ENCODE assay signal across 13 cellular contexts in the genomic region with DNA sequence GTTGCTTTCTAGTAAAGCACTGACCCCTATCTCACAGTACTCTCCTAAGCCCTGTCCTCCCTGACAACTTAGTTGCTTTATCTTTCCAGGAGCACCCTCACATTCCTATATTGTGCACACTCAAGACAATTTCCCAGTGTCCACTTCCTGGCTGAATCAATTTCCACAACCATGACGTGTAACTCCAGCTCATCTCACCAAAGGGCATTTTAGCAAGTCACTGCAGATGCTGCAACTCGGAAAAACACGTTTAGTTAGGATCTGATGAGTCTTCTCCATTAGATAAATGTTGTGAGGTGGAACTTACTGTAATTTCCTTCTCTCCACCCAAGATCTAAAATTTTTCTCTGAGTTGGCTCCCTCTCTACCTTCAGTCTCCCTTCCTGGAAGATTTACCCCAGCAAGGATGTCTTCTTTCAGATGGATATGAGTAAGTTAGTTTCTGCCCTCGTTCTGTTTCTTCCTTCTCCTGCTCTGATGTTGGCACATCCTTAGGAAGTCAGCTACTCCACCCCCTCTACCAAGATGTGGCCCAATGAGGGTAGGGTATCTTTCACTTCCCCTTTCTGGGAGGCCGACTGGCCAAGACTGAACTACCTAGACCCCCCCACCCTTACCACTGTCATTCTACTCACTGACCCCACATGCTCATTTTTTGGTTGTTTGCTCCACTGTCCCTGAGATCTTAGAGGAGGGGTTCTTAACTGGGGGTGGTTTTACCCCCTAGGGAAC. TPM values are rescaled to one million over a fixed set of nuclear protein-coding genes. Genes with fewer than 3 reads are reported as not detected.
DNase-seq lines count a peak whose midpoint lies in the region; FAIRE-seq and TF ChIP-seq lines count a peak whose summit lies in the region.
"Had no signal": no experiment of that assay in that cellular context is flagged by ENCODE, and none has a peak within 500 bp of the region (broad histone marks: within the 10 kb centered on the region; RNA-seq: fewer than 3 reads in every experiment).

No MANE protein-coding gene starts in this region.

- no peak overlapping the region for H3K4me2 ChIP-seq in astrocyte (ENCODE audit: low read length)

- TF ChIP-seq CTCF in astrocyte (IDR thresholded peaks at IDR 0.05; ENCODE audit: insufficient read depth, low read depth, low read length) (no peak), neutrophil (IDR thresholded peaks at IDR 0.05) (no peak)

- no peak for FAIRE-seq in GM12891 (lab: Jason Lieb, UNC)
- peak; percentile 58 for FAIRE-seq in astrocyte (lab: Jason Lieb, UNC)

- H3K36me3 ChIP-seq in astrocyte (ENCODE audit: insufficient read depth, low read length) (no peaks in the 10 kb centered on the region), neutrophil (no peaks in the 10 kb centered on the region)
- H3K36me3 ChIP-seq: adrenal gland, SJCRH30 had no signal

- H3K4me1 Mint-ChIP-seq in astrocyte (ENCODE audit: low read depth, unreplicated experiment): no peaks in the 10 kb centered on the region

- H3K79me2 ChIP-seq in astrocyte (ENCODE audit: insufficient read depth, low read length): no peaks in the 10 kb centered on the region

- no peaks in the 10 kb centered on the region for H3K9me3 Mint-ChIP-seq in astrocyte (ENCODE audit: unreplicated experiment)
- H3K9me3 Mint-ChIP-seq: natural killer cell treated with Interleukin-12 subunit alpha and Interleukin-12 subunit beta and Interleukin-15 and Interleukin-18, amount 100 ng/mL, for 72 hours had no signal

- DNase-seq in GM12891 (ENCODE audit: insufficient read length, low spot score): no peak
- DNase-seq in NCI-H460 (ENCODE audit: extremely low read depth, low read depth): peak; percentile 20
- no peak for DNase-seq in astrocyte (ENCODE audit: low read depth)
- no peak for DNase-seq in iPS-NIHi7 (ENCODE audit: extremely low spot score)
- no peak for DNase-seq in NCI-H226
- DNase-seq in iPS-NIHi11 (ENCODE audit: low spot score): no peak
- DNase-seq: HCEC 1CT; NCI-H1436 treated with DMSO at 0.1 percent for 48 hours; SJCRH30; stimulated activated naive CD4-positive, alpha-beta T cell had no signal

- H2AFZ ChIP-seq in astrocyte (ENCODE audit: low read depth, low read length): no peak overlapping the region

- no peaks in the 10 kb centered on the region for H3K36me3 Mint-ChIP-seq in astrocyte (ENCODE audit: low read depth, unreplicated experiment)
- H3K36me3 Mint-ChIP-seq: natural killer cell treated with Interleukin-12 subunit alpha and Interleukin-12 subunit beta and Interleukin-15 and Interleukin-18, amount 100 ng/mL, for 72 hours had no signal

- H3K4me3 ChIP-seq in astrocyte (ENCODE audit: insufficient read depth, low read depth, low read length): no peak overlapping the region
- H3K4me3 ChIP-seq in neutrophil (ENCODE audit: low read depth in 1 of 2, low read length in 1 of 2): peak overlapping the region in 1 of 2 experiments; percentile 14
- H3K4me3 ChIP-seq: adrenal gland, SJCRH30 had no signal

- no peak overlapping the region for H3K9ac ChIP-seq in astrocyte (ENCODE audit: low read length)

- no peak overlapping the region for H3K27ac Mint-ChIP-seq in astrocyte (ENCODE audit: unreplicated experiment)
- H3K27ac Mint-ChIP-seq: natural killer cell treated with Interleukin-12 subunit alpha and Interleukin-12 subunit beta and Interleukin-15 and Interleukin-18, amount 100 ng/mL, for 72 hours had no signal

- peaks cover 3% of the 10 kb centered on the region for H3K27me3 Mint-ChIP-seq in astrocyte (ENCODE audit: low read depth, unreplicated experiment)
- H3K27me3 Mint-ChIP-seq: natural killer cell treated with Interleukin-12 subunit alpha and Interleukin-12 subunit beta and Interleukin-15 and Interleukin-18, amount 100 ng/mL, for 72 hours had no signal

- no peaks in the 10 kb centered on the region for H3K4me1 ChIP-seq in astrocyte (ENCODE audit: insufficient read depth, low read length)
- H3K4me1 ChIP-seq in neutrophil (ENCODE audit: control insufficient read depth in 1 of 2, insufficient read depth in 1 of 2, low read depth in 1 of 2, low read length in 1 of 2): peaks cover 18 to 24% of the 10 kb centered on the region in 2 experiments
- H3K4me1 ChIP-seq: adrenal gland, SJCRH30 had no signal

- no peak for TF ChIP-seq POLR2A in GM12891 (IDR thresholded peaks at IDR 0.05; ENCODE audit: low read depth, low read length)

- H3K27me3 ChIP-seq in astrocyte (ENCODE audit: insufficient read depth, low read length) (no peaks in the 10 kb centered on the region), neutrophil (no peaks in the 10 kb centered on the region)
- H3K27me3 ChIP-seq: adrenal gland, SJCRH30 had no signal

- no peaks in the 10 kb centered on the region for H4K20me1 ChIP-seq in astrocyte (ENCODE audit: insufficient read depth, low read length)

- H3K4me3 Mint-ChIP-seq in astrocyte (ENCODE audit: unreplicated experiment): no peak overlapping the region
- H3K4me3 Mint-ChIP-seq: natural killer cell treated with Interleukin-12 subunit alpha and Interleukin-12 subunit beta and Interleukin-15 and Interleukin-18, amount 100 ng/mL, for 72 hours had no signal

- no peak overlapping the region for H3K27ac ChIP-seq in astrocyte (ENCODE audit: low read depth, low read length)
- peak overlapping the region; percentile 75 for H3K27ac ChIP-seq in neutrophil
- H3K27ac ChIP-seq: adrenal gland, SJCRH30 had no signal

- no peaks in the 10 kb centered on the region for H3K9me3 ChIP-seq in astrocyte (ENCODE audit: insufficient read depth, low read depth, low read length)
- no peaks in the 10 kb centered on the region for H3K9me3 ChIP-seq in neutrophil
- H3K9me3 ChIP-seq: adrenal gland, SJCRH30 had no signal

TF ChIP-seq in GM12891, 5 proteins besides CTCF, POLR2A, EP300 and RAD21:
- no peak for TF ChIP-seq POU2F2 (IDR thresholded peaks at IDR 0.05; ENCODE audit: low read depth, low read length)
- TF ChIP-seq TAF1 (IDR thresholded peaks at IDR 0.05; ENCODE audit: low read depth, low read length): no peak
- peak; percentile 90 for TF ChIP-seq SPI1 (IDR thresholded peaks at IDR 0.05; ENCODE audit: low read depth, low read length)
- no peak for TF ChIP-seq POLR2AphosphoS5 (IDR thresholded peaks at IDR 0.05; ENCODE audit: low read depth, low read length)
- TF ChIP-seq PAX5 (IDR thresholded peaks at IDR 0.05; ENCODE audit: insufficient read depth, low read length, severe bottlenecking): no peak

RNA-seq across cellular contexts. Expression of gene IL13RA1, which starts 28.7 kb away (rescaled TPM):
- polyA plus RNA-seq in GM12891 (2012; ENCODE audit: low read depth, missing spikeins): 2.0 TPM
- 43.0 and 45.2 TPM in 2 replicates for total RNA-seq in NCI-H460 (2014; rRNA removed; shearing (Covaris generic))
- 19.8 and 26.0 TPM in 2 replicates for polyA plus RNA-seq in NCI-H460 (2014; cell fraction: nucleus; rRNA removed)
- 39.3 and 41.1 TPM in 2 replicates for total RNA-seq in astrocyte
